ENCODE assay signal across 22 cellular contexts in genomic region chr15:76682259-76682658, GRCh38.
"Had no signal": no experiment of that assay in that cellular context is flagged by ENCODE, and none has a peak within 500 bp of the region (broad histone marks: within the 10 kb centered on the region; RNA-seq: fewer than 3 reads in every experiment).

No MANE protein-coding gene starts in this region.

- H3K4me3 Mint-ChIP-seq: IgD-negative memory B cell had no signal

- H3K9me3 ChIP-seq: SK-N-SH had no signal

- H3K27ac Mint-ChIP-seq: IgD-negative memory B cell had no signal

- ATAC-seq: K562, Panc1, PC-3 had no signal

- H3K27me3 Mint-ChIP-seq: IgD-negative memory B cell had no signal

- FAIRE-seq: K562 had no signal

- H3K27ac ChIP-seq: KMS-11, RWPE1 had no signal

- H3K4me3 ChIP-seq: K562 had no signal

- DNase-seq: Kasumi-1, MM.1S, NCI-H1092 treated with DMSO at 0.1 percent for 48 hours, NCI-H1436, NCI-H187, NCI-H2029, NCI-H2081 treated with DMSO at 0.1 percent for 48 hours, NCI-H2171, NCI-H226, NCI-H446, NCI-H510A, NCI-H524 treated with DMSO at 0.1 percent for 48 hours, NCI-H69, NCI-H774, PC-3, SHP77, SK-N-SH had no signal
